Comparison of ENCODE assay signal across 11 cellular contexts in genomic region chr15:67383903-67384302, GRCh38.
A peak's percentile ranks its signal among the peaks of the same experiment; 100 is the strongest.
DNase-seq lines count a peak whose midpoint lies in the region; ATAC-seq and TF ChIP-seq lines count a peak whose summit lies in the region.
"Had no signal": no experiment of that assay in that cellular context is flagged by ENCODE, and none has a peak within 500 bp of the region (broad histone marks: within the 10 kb centered on the region; RNA-seq: fewer than 3 reads in every experiment).

No MANE protein-coding gene starts in this region.

- H3F3A ChIP-seq in GM23248 (ENCODE audit: insufficient read depth): no peaks in the 10 kb centered on the region

- no peak overlapping the region for H3K4me2 ChIP-seq in GM23248 (ENCODE audit: unreplicated experiment)
- H3K4me2 ChIP-seq in OCI-LY3 (ENCODE audit: low read length): no peak overlapping the region

- no peaks in the 10 kb centered on the region for H3K4me1 ChIP-seq in GM23248 (ENCODE audit: insufficient read depth)
- H3K4me1 ChIP-seq in OCI-LY3 (ENCODE audit: low read length): no peaks in the 10 kb centered on the region
- H3K4me1 ChIP-seq: spleen had no signal

- no peaks in the 10 kb centered on the region for H3K9me2 ChIP-seq in GM23248 (ENCODE audit: insufficient read depth)

- H3K4me3 ChIP-seq in GM23248 (no peak overlapping the region), OCI-LY3 (ENCODE audit: low read length) (no peak overlapping the region), choroid plexus epithelial cell (ENCODE audit: low read depth, low read length) (no peak overlapping the region)
- H3K4me3 ChIP-seq: spleen had no signal

- DNase-seq in GM23248 (peak; percentile 27), choroid plexus epithelial cell (ENCODE audit: low read depth) (peak; percentile 49), progenitor cell of endocrine pancreas (ENCODE audit: low spot score, unreplicated experiment) (no peak)
- no peak for DNase-seq in activated T-cell treated with anti-CD3 and anti-CD28 coated beads, Interleukin-2, amount 50 U/mL, for 1 hour
- DNase-seq: left ventricle myocardium superior, NCI-H446 treated with DMSO at 0.1 percent for 48 hours, SHP77 treated with DMSO at 0.1 percent for 48 hours, spleen had no signal

- H3K27me3 Mint-ChIP-seq in progenitor cell of endocrine pancreas: no peaks in the 10 kb centered on the region

- H3K27ac ChIP-seq in GM23248 (no peak overlapping the region), OCI-LY3 (ENCODE audit: low read length) (no peak overlapping the region)
- H3K27ac ChIP-seq: spleen had no signal

- H3K27me3 ChIP-seq in GM23248 (replicated peaks; ENCODE audit: insufficient read depth) (no peaks in the 10 kb centered on the region), OCI-LY3 (ENCODE audit: low read depth, low read length) (peaks cover 15% of the 10 kb centered on the region; the same call in 1 of the 2 replicates)

- H2AFZ ChIP-seq in GM23248: no peak overlapping the region
- H2AFZ ChIP-seq in OCI-LY3 (ENCODE audit: low read depth, low read length): no peak overlapping the region

- no peak overlapping the region for H3K27ac Mint-ChIP-seq in progenitor cell of endocrine pancreas

- H3K79me2 ChIP-seq in GM23248 (ENCODE audit: insufficient read depth): no peaks in the 10 kb centered on the region
- H3K79me2 ChIP-seq in OCI-LY3 (ENCODE audit: low read length): no peaks in the 10 kb centered on the region

- TF ChIP-seq CTCF in OCI-LY3 (IDR thresholded peaks at IDR 0.05; ENCODE audit: low read depth, low read length) (peak; percentile 20; the same call in 1 of the 2 replicates), choroid plexus epithelial cell (conservative IDR thresholded peaks at IDR 0.05; ENCODE audit: low read depth, low read length) (no peak), progenitor cell of endocrine pancreas (IDR thresholded peaks at IDR 0.05; ENCODE audit: unreplicated experiment) (peak; percentile 44)

- H3K36me3 ChIP-seq in GM23248 (ENCODE audit: low read depth): no peaks in the 10 kb centered on the region
- no peaks in the 10 kb centered on the region for H3K36me3 ChIP-seq in OCI-LY3 (replicated peaks; ENCODE audit: low read depth, low read length)
- H3K36me3 ChIP-seq: spleen had no signal

- no peak overlapping the region for H3K4me3 Mint-ChIP-seq in progenitor cell of endocrine pancreas (ENCODE audit: low read depth)

- no peaks in the 10 kb centered on the region for H3K9me3 ChIP-seq in GM23248 (ENCODE audit: low read depth)
- H3K9me3 ChIP-seq in OCI-LY3 (ENCODE audit: insufficient read depth, low read length): no peaks in the 10 kb centered on the region
- H3K9me3 ChIP-seq: spleen had no signal

- ATAC-seq in HG03378 (IDR thresholded peaks at IDR 0.05; ENCODE audit: unreplicated experiment): no peak
- no peak for ATAC-seq in HG02763 (IDR thresholded peaks at IDR 0.05; ENCODE audit: unreplicated experiment)
- ATAC-seq: left ventricle myocardium superior had no signal

- 92 to 100% methylated on average over 1 of the region's 1 CpG for WGBS in GM23248 (ENCODE audit: low coverage in 1 of 2, low lambda C conversion rate in 2 of 2, missing lambda C conversion rate in 2 of 2), 2 experiments

- in situ Hi-C loops in GM23248 (cut with MboI): no loop called here

- H3K9me3 Mint-ChIP-seq in progenitor cell of endocrine pancreas (ENCODE audit: low read depth): no peaks in the 10 kb centered on the region

- no peaks in the 10 kb centered on the region for H3K36me3 Mint-ChIP-seq in progenitor cell of endocrine pancreas (ENCODE audit: insufficient read depth)

- H3K9ac ChIP-seq in GM23248 (no peak overlapping the region), OCI-LY3 (ENCODE audit: low read length) (no peak overlapping the region)

- H4K20me1 ChIP-seq in GM23248 (ENCODE audit: insufficient read depth): no peaks in the 10 kb centered on the region
- no peaks in the 10 kb centered on the region for H4K20me1 ChIP-seq in OCI-LY3 (ENCODE audit: insufficient read depth, low read length)

- H3K4me1 Mint-ChIP-seq in progenitor cell of endocrine pancreas (ENCODE audit: low read depth): peaks cover 4% of the 10 kb centered on the region

Comparison
In these comparisons a context has a peak if more than half of its experiments do, and no peak if none do; other contexts are left out.
1. DNase-seq: peak in GM23248 (single experiment) and choroid plexus epithelial cell (single experiment); none in progenitor cell of endocrine pancreas (single experiment) and activated T-cell treated with anti-CD3 and anti-CD28 coated beads, Interleukin-2, amount 50 U/mL, for 1 hour (single experiment).